9 cellular contexts compared by ENCODE assay signal in the genomic region with DNA sequence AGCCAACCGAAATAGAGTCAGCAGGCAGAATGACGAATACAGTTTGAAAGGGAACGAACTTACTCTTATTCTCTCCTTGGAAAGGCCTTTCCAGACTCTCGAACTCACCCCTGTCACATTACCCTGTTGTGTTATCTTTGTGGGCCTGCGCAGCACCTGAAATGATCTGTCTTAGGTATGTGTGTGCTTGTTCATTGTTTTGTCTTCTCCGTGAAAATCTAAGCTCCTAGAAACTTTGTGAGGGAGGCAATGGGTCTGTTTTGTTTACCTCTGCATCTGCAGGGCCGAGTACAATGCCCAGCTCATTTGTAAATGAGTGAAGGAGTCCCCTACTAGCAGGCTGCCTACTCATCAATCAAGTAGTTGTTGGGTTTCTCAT. TPM values are rescaled to one million over a fixed set of nuclear protein-coding genes. Genes with fewer than 3 reads are reported as not detected.
DNase-seq lines count a peak whose midpoint lies in the region; ATAC-seq, FAIRE-seq and TF ChIP-seq lines count a peak whose summit lies in the region.
"Had no signal": no experiment of that assay in that cellular context is flagged by ENCODE, and none has a peak within 500 bp of the region (broad histone marks: within the 10 kb centered on the region; RNA-seq: fewer than 3 reads in every experiment).

No MANE protein-coding gene starts in this region.

- H2AFZ ChIP-seq in keratinocyte (ENCODE audit: control insufficient read depth, low read length): peak overlapping the region; percentile 81

- peak overlapping the region; percentile 30 for H3K9ac ChIP-seq in keratinocyte (ENCODE audit: control insufficient read depth, extremely low read depth, insufficient read depth, low read length)

- no peaks in the 10 kb centered on the region for H3K9me3 ChIP-seq in Peyer's patch
- H3K9me3 ChIP-seq in keratinocyte (ENCODE audit: control insufficient read depth, low read depth, low read length): no peaks in the 10 kb centered on the region
- H3K9me3 ChIP-seq in suprapubic skin: no peaks in the 10 kb centered on the region

- CTCF ChIA-PET in activated CD4-positive, alpha-beta T cell treated with anti-CD3 and anti-CD28 coated beads, Interleukin-2, amount 10 ng/mL, durations not matched to agents 7 days and 5 days (lab: Charles Lee): interaction anchor here (0.8 kb wide), 1 partner anchor 27 kb away, joined by 3 read pairs; no protein-coding TSS in a partner anchor

- H3K27me3 Mint-ChIP-seq in activated CD4-positive, alpha-beta T cell treated with anti-CD3 and anti-CD28 coated beads, Interleukin-2, amount 10 ng/mL, durations not matched to agents 7 days and 5 days: peaks cover 13% of the 10 kb centered on the region

- H3K9me3 Mint-ChIP-seq in activated CD4-positive, alpha-beta T cell treated with anti-CD3 and anti-CD28 coated beads, Interleukin-2, amount 10 ng/mL, durations not matched to agents 7 days and 5 days: no peaks in the 10 kb centered on the region

- H3K4me1 ChIP-seq in Peyer's patch (peaks cover 0 to 15% (median 5%) of the 10 kb centered on the region in 4 donors), keratinocyte (ENCODE audit: control insufficient read depth, extremely low read depth, insufficient read depth, low read length) (peaks cover 13% of the 10 kb centered on the region), suprapubic skin (peaks cover 12% of the 10 kb centered on the region)

- peak; percentile 61 for DNase-seq in NCI-H1092 treated with DMSO at 0.1 percent for 48 hours (lab: John Stamatoyannopoulos, UW)
- DNase-seq in NCI-H1092 (lab: John Stamatoyannopoulos, UW): no peak
- no peak for DNase-seq in Peyer's patch
- DNase-seq in keratinocyte (ENCODE audit: low read depth, low spot score): no peak
- no peak for DNase-seq in suprapubic skin (ENCODE audit: low spot score in 2 of 2)
- no peak for DNase-seq in activated CD4-positive, alpha-beta T cell treated with anti-CD3 and anti-CD28 coated beads, Interleukin-2, amount 10 ng/mL, durations not matched to agents 7 days and 5 days
- no peak for DNase-seq in activated effector memory CD4-positive, alpha-beta T cell treated with Interleukin-2 at 50 U/mL for 16 hours

- H3K27ac Mint-ChIP-seq in activated CD4-positive, alpha-beta T cell treated with anti-CD3 and anti-CD28 coated beads, Interleukin-2, amount 10 ng/mL, durations not matched to agents 7 days and 5 days: no peak overlapping the region

- WGBS in suprapubic skin: 42% methylated on average over 7 of the region's 7 CpGs

- no peaks in the 10 kb centered on the region for H4K20me1 ChIP-seq in keratinocyte (ENCODE audit: control insufficient read depth, extremely low read depth, insufficient read depth, low read length)

- H3K36me3 Mint-ChIP-seq in activated CD4-positive, alpha-beta T cell treated with anti-CD3 and anti-CD28 coated beads, Interleukin-2, amount 10 ng/mL, durations not matched to agents 7 days and 5 days (ENCODE audit: low read depth): no peaks in the 10 kb centered on the region

- H3K4me1 Mint-ChIP-seq in activated CD4-positive, alpha-beta T cell treated with anti-CD3 and anti-CD28 coated beads, Interleukin-2, amount 10 ng/mL, durations not matched to agents 7 days and 5 days: peaks cover 9% of the 10 kb centered on the region

- POLR2A ChIA-PET in activated CD4-positive, alpha-beta T cell treated with anti-CD3 and anti-CD28 coated beads, Interleukin-2, amount 10 ng/mL, durations not matched to agents 7 days and 5 days (lab: Charles Lee): no interaction called here

- H3K79me2 ChIP-seq in keratinocyte (ENCODE audit: control insufficient read depth, insufficient read depth, low read length): no peaks in the 10 kb centered on the region

- no peak for FAIRE-seq in keratinocyte (lab: Jason Lieb, UNC)

- H3K27me3 ChIP-seq in Peyer's patch (no peaks in the 10 kb centered on the region), keratinocyte (ENCODE audit: control insufficient read depth, extremely low read depth, insufficient read depth, low read length) (no peaks in the 10 kb centered on the region), suprapubic skin (no peaks in the 10 kb centered on the region)

- no peak for ATAC-seq in GM19351 (IDR thresholded peaks at IDR 0.05; ENCODE audit: unreplicated experiment)

- TF ChIP-seq POLR2A in Peyer's patch (IDR thresholded peaks at IDR 0.05) (no peak), suprapubic skin (IDR thresholded peaks at IDR 0.05) (no peak)

- H3K4me2 ChIP-seq in keratinocyte (ENCODE audit: control insufficient read depth, extremely low read depth, insufficient read depth, low read depth, low read length): peak overlapping the region; percentile 74

- H3K4me3 ChIP-seq in Peyer's patch: peak overlapping the region; percentile 22 to 46 (median 44)
- H3K4me3 ChIP-seq in keratinocyte (ENCODE audit: control insufficient read depth in 2 of 3, extremely low read depth in 1 of 3, insufficient read depth in 2 of 3, low read depth in 1 of 3, low read length in 3 of 3): peak overlapping the region; percentile 12 to 34 (median 18)
- peak overlapping the region; percentile 46 for H3K4me3 ChIP-seq in suprapubic skin

- H3K36me3 ChIP-seq in Peyer's patch: no peaks in the 10 kb centered on the region
- H3K36me3 ChIP-seq in keratinocyte (ENCODE audit: control insufficient read depth in 2 of 2, extremely low read depth in 1 of 2, insufficient read depth in 2 of 2, low read length in 2 of 2): no peaks in the 10 kb centered on the region
- no peaks in the 10 kb centered on the region for H3K36me3 ChIP-seq in suprapubic skin

- no peak for TF ChIP-seq EP300 in suprapubic skin (IDR thresholded peaks at IDR 0.05)

- peak overlapping the region; percentile 39 to 82 (median 48) for H3K27ac ChIP-seq in Peyer's patch
- H3K27ac ChIP-seq in keratinocyte (ENCODE audit: control insufficient read depth, insufficient read depth, low read length): no peak overlapping the region
- H3K27ac ChIP-seq in suprapubic skin: peak overlapping the region; percentile 68

- dilution Hi-C loops in keratinocyte (cut with MboI; ENCODE audit: extremely low pct_ligation_motif_present, low sequenced_read_pairs): no loop called here

- H3K4me3 Mint-ChIP-seq in activated CD4-positive, alpha-beta T cell treated with anti-CD3 and anti-CD28 coated beads, Interleukin-2, amount 10 ng/mL, durations not matched to agents 7 days and 5 days: no peak overlapping the region

- TF ChIP-seq CTCF in Peyer's patch (IDR thresholded peaks at IDR 0.05) (no peak), keratinocyte (optimal IDR thresholded peaks at IDR 0.05 in 1 of 3, IDR thresholded peaks at IDR 0.05 in 1 of 3, conservative IDR thresholded peaks at IDR 0.05 in 1 of 3; ENCODE audit: extremely low read depth in 1 of 3, insufficient read depth in 2 of 3, low read length in 3 of 3) (no peak), suprapubic skin (IDR thresholded peaks at IDR 0.05) (no peak)

- no peaks in the 10 kb centered on the region for H3K9me1 ChIP-seq in keratinocyte (ENCODE audit: control insufficient read depth, extremely low read depth, insufficient read depth, low read length)

RNA-seq across cellular contexts. Expression of gene HMGB1, which starts 19.6 kb away (rescaled TPM):
- total RNA-seq in Peyer's patch: 100 to 1,000 TPM in 3 of 4 donors, 10 to 100 TPM in 1; 93.5 to 280 (median 154) TPM
- 63.8 to 221 TPM (median 156 TPM) in 3 replicates for polyA plus RNA-seq in keratinocyte
- 186 TPM for polyA plus RNA-seq in keratinocyte (2011; ENCODE audit: low read depth)
- polyA plus RNA-seq in keratinocyte (2011; cell fraction: cytosol; rRNA removed): 86.2 and 123 TPM in 2 replicates
- 91.3 and 133 TPM in 2 replicates for polyA plus RNA-seq in keratinocyte (2011; cell fraction: nucleus; rRNA removed)
- 202 and 323 TPM in 2 replicates for polyA plus RNA-seq in keratinocyte (2012; ENCODE audit: low replicate concordance)
- polyA minus RNA-seq in keratinocyte: 6.2 to 53.1 TPM (median 12.2 TPM) in 3 replicates
- 56.4 TPM for polyA minus RNA-seq in keratinocyte (2011; cell fraction: cytosol; rRNA and poly(A)+ RNA removed)
- 16.7 and 30.3 TPM in 2 replicates for polyA minus RNA-seq in keratinocyte (2011; cell fraction: nucleus; rRNA and poly(A)+ RNA removed)
- total RNA-seq in suprapubic skin: 100 to 1,000 TPM; 212 to 327 (median 271) TPM
- total RNA-seq in activated CD4-positive, alpha-beta T cell treated with anti-CD3 and anti-CD28 coated beads, Interleukin-2, amount 10 ng/mL, durations not matched to agents 7 days and 5 days: 100 to 1,000 TPM; 709 to 827 TPM

RNA-seq across cellular contexts. Expression of gene UBE2L5, which starts 23.8 kb away (rescaled TPM):
- total RNA-seq in Peyer's patch: not detected
- polyA plus RNA-seq in keratinocyte: 0.26 to 0.38 TPM in 2 of 3 replicates, not detected in the other
- not detected for polyA plus RNA-seq in keratinocyte (2011; ENCODE audit: low read depth)
- 0.22 and 0.30 TPM in 2 replicates for polyA plus RNA-seq in keratinocyte (2011; cell fraction: cytosol; rRNA removed)
- polyA plus RNA-seq in keratinocyte (2011; cell fraction: nucleus; rRNA removed): not detected in 2 replicates
- polyA plus RNA-seq in keratinocyte (2012; ENCODE audit: low replicate concordance): 0.34 TPM in 1 of 2 replicates, not detected in the other
- polyA minus RNA-seq in keratinocyte: not detected in 3 replicates
- not detected for polyA minus RNA-seq in keratinocyte (2011; cell fraction: cytosol; rRNA and poly(A)+ RNA removed)
- polyA minus RNA-seq in keratinocyte (2011; cell fraction: nucleus; rRNA and poly(A)+ RNA removed): not detected in 2 replicates
- total RNA-seq in suprapubic skin: under 1 TPM in 2 of 4 donors, not detected in 2; 0.34 to 0.80 TPM
- under 1 TPM in 1 of 2 experiments, not detected in 1; 0.17 TPM for total RNA-seq in activated CD4-positive, alpha-beta T cell treated with anti-CD3 and anti-CD28 coated beads, Interleukin-2, amount 10 ng/mL, durations not matched to agents 7 days and 5 days
- total RNA-seq: renal cortical epithelial cell had no signal
